In genomic region chr12:5244513-5244972, GRCh38 we compare ENCODE assay signal across 18 cellular contexts.
DNase-seq lines count a peak whose midpoint lies in the region; ATAC-seq and TF ChIP-seq lines count a peak whose summit lies in the region.
"Had no signal": no experiment of that assay in that cellular context is flagged by ENCODE, and none has a peak within 500 bp of the region (broad histone marks: within the 10 kb centered on the region; RNA-seq: fewer than 3 reads in every experiment).

No MANE protein-coding gene starts in this region.

- no peaks in the 10 kb centered on the region for H3K27me3 ChIP-seq in NT2/D1 (ENCODE audit: insufficient read depth, insufficient read length)
- no peaks in the 10 kb centered on the region for H3K27me3 ChIP-seq in stomach
- H3K27me3 ChIP-seq: esophagus squamous epithelium, tibial nerve had no signal

- intact Hi-C loops in stomach (cut with DNase I; ENCODE audit: low total_unique reads): no loop called here

- no peak overlapping the region for H3K4me3 ChIP-seq in NT2/D1 (ENCODE audit: insufficient read length, low read depth)
- H3K4me3 ChIP-seq in stomach: no peak overlapping the region
- H3K4me3 ChIP-seq: esophagus squamous epithelium, tibial nerve had no signal

- H3K4me1 ChIP-seq in NT2/D1 (ENCODE audit: insufficient read depth, insufficient read length) (peaks cover 30% of the 10 kb centered on the region), stomach (peaks cover 0 to 9% (median 4%) of the 10 kb centered on the region in 4 donors)

- no peak for TF ChIP-seq CTCF in stomach (IDR thresholded peaks at IDR 0.05)

- 22 to 37% (median 28%) methylated on average over 5 of the region's 5 CpGs for WGBS in stomach, 5 donors

- H3K9me3 ChIP-seq in NT2/D1 (ENCODE audit: insufficient read depth, low read length) (no peaks in the 10 kb centered on the region), stomach (no peaks in the 10 kb centered on the region)
- H3K9me3 ChIP-seq: esophagus squamous epithelium, tibial nerve had no signal

- no peak for TF ChIP-seq POLR2A in stomach (IDR thresholded peaks at IDR 0.05)

- no peak for TF ChIP-seq EP300 in stomach (IDR thresholded peaks at IDR 0.05)

- DNase-seq in NCI-H2107 treated with DMSO at 0.1 percent for 48 hours (lab: John Stamatoyannopoulos, UW; ENCODE audit: unreplicated experiment): peak; percentile 25
- DNase-seq in NCI-H2107 (lab: John Stamatoyannopoulos, UW): no peak
- DNase-seq in NT2/D1 (ENCODE audit: low read depth, low spot score): peak; percentile 97
- peak; percentile 91 for DNase-seq in islet precursor cell
- peak; percentile 28 for DNase-seq in stomach
- DNase-seq in NCI-H1694 treated with DMSO at 0.1 percent for 48 hours (lab: John Stamatoyannopoulos, UW): no peak
- DNase-seq: activated CD4-positive, alpha-beta T cell treated with anti-CD3 and anti-CD28 coated beads, Interleukin-2, amount 50 U/mL, for 1 hour; activated T-cell treated with anti-CD3 and anti-CD28 coated beads, Interleukin-2, amount 50 U/mL, for 24 hours; esophagus squamous epithelium; glutamatergic neuron; KBM-7; NCI-H1092 treated with DMSO at 0.1 percent for 48 hours; NCI-H524 had no signal

- H3K9ac ChIP-seq in NT2/D1 (ENCODE audit: insufficient read length, low read depth): no peak overlapping the region

- ATAC-seq in GM19467 (IDR thresholded peaks at IDR 0.05; ENCODE audit: unreplicated experiment) (no peak), GM21423 (IDR thresholded peaks at IDR 0.05; ENCODE audit: unreplicated experiment) (no peak)
- ATAC-seq: Panc1; stimulated activated memory B cell treated with anti-CD40 and anti-IgM and Interleukin-4, amounts not matched to agents 10 μg/mL and 1 μg/mL and 100 μg/mL, for 72 hours had no signal

- H3K36me3 ChIP-seq in NT2/D1 (ENCODE audit: insufficient read depth, insufficient read length, low read length) (no peaks in the 10 kb centered on the region), stomach (no peaks in the 10 kb centered on the region)
- H3K36me3 ChIP-seq: esophagus squamous epithelium, tibial nerve had no signal

- H3K27ac ChIP-seq in stomach: no peak overlapping the region
- H3K27ac ChIP-seq: esophagus squamous epithelium, tibial nerve had no signal

Comparison
In these comparisons a context has a peak if more than half of its experiments do, and no peak if none do; other contexts are left out.
1. DNase-seq: peak in NCI-H2107 treated with DMSO at 0.1 percent for 48 hours (single experiment), NT2/D1 (single experiment), islet precursor cell (single experiment) and stomach (single experiment); none in NCI-H2107 (single experiment) and NCI-H1694 treated with DMSO at 0.1 percent for 48 hours (single experiment).